17 cellular contexts compared by ENCODE assay signal in the genomic region with DNA sequence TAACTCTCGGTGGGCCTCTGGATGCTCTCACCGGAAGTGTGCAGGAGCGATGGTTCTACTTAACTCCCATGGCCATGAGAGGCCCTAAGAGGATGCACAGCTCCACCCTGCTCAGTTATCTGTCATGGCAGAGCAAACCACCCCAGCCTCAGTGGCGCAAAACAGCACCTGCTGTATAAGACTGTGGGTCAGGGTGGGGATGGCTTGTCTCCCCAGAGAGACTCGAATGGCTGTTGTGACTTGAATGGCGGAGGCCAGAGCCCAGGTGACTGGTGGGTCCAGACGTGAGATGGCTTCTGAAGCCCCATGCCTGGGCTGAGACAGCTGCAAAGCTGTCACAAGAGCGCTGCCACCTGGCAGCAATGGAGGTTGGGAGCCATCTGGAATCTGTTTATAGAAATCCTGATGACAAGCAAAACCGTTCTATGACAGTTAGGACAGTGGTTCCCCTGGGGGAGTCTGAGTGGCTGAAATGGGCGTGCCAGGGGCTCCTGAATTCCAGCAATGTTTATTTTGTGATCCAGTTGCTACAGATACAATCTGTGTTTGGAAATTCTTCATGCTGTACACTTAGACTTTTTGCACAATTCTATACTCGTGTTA.
"Had no signal": no experiment of that assay in that cellular context is flagged by ENCODE, and none has a peak within 500 bp of the region (broad histone marks: within the 10 kb centered on the region; RNA-seq: fewer than 3 reads in every experiment).

No MANE protein-coding gene starts in this region.

- H3K4me1 ChIP-seq: tibial nerve had no signal

- DNase-seq: activated CD4-positive, alpha-beta T cell treated with anti-CD3 and anti-CD28 coated beads for 36 hours; activated CD4-positive, alpha-beta T cell treated with anti-CD3 and anti-CD28 coated beads, Interleukin-2, amount 50 U/mL, for 48 hours; activated naive CD8-positive, alpha-beta T cell treated with anti-CD3 and anti-CD28 coated beads for 36 hours; amniotic stem cell; dorsolateral prefrontal cortex; foreskin melanocyte; glutamatergic neuron; hippocampal formation; nucleus accumbens; retina; stimulated activated CD4-positive, alpha-beta T cell treated with anti-CD3 and anti-CD28 coated beads, Interleukin-12 subunit alpha, Interleukin-12 subunit beta, amount 100 ng/mL, for 4 hours; stimulated activated CD4-positive, alpha-beta T cell treated with anti-CD3 and anti-CD28 coated beads, Interleukin-1b, Interleukin-23, amount 100 ng/mL, for 48 hours; stimulated activated naive CD4-positive, alpha-beta T cell treated with Interleukin-2 at 50 U/mL for 16 hours had no signal

- H3K27me3 ChIP-seq: cardiac muscle cell, tibial nerve had no signal

- H3K4me3 ChIP-seq: cardiac muscle cell, dorsolateral prefrontal cortex, tibial nerve had no signal

- H3K36me3 ChIP-seq: cardiac muscle cell, tibial nerve had no signal

- FAIRE-seq: keratinocyte, urothelium cell line had no signal

- H3K27ac ChIP-seq: cardiac muscle cell, dorsolateral prefrontal cortex, tibial nerve had no signal
